ENCODE assay signal across 8 cellular contexts in genomic region chr9:67720491-67720890, GRCh38.
DNase-seq lines count a peak whose midpoint lies in the region; ATAC-seq and TF ChIP-seq lines count a peak whose summit lies in the region.
"Not testable (repeated sequence)": the region's sequence is repeated elsewhere in the genome, so short reads cannot be mapped to it uniquely, and the experiment has no call there.

No MANE protein-coding gene starts in this region.

- H3K27me3 Mint-ChIP-seq in activated CD8-positive, alpha-beta T cell treated with anti-CD3 and anti-CD28 coated beads, Interleukin-2, amount 10 ng/mL, durations not matched to agents 7 days and 5 days (ENCODE audit: low read depth); activated naive CD8-positive, alpha-beta T cell treated with anti-CD3 and anti-CD28 coated beads, Interleukin-2, amount 10 ng/mL, durations not matched to agents 7 days and 5 days; type B pancreatic cell: not testable (repeated sequence)

- not testable (repeated sequence) for H3K9me3 Mint-ChIP-seq in activated CD8-positive, alpha-beta T cell treated with anti-CD3 and anti-CD28 coated beads, Interleukin-2, amount 10 ng/mL, durations not matched to agents 7 days and 5 days (ENCODE audit: insufficient read depth); activated naive CD8-positive, alpha-beta T cell treated with anti-CD3 and anti-CD28 coated beads, Interleukin-2, amount 10 ng/mL, durations not matched to agents 7 days and 5 days; type B pancreatic cell

- H3K4me1 Mint-ChIP-seq in activated CD8-positive, alpha-beta T cell treated with anti-CD3 and anti-CD28 coated beads, Interleukin-2, amount 10 ng/mL, durations not matched to agents 7 days and 5 days (ENCODE audit: low read depth); activated naive CD8-positive, alpha-beta T cell treated with anti-CD3 and anti-CD28 coated beads, Interleukin-2, amount 10 ng/mL, durations not matched to agents 7 days and 5 days; type B pancreatic cell (ENCODE audit: unreplicated experiment): not testable (repeated sequence)

- intact Hi-C loops in Right ventricle myocardium inferior (cut with DNase I); left colon (cut with DNase I, micrococcal nuclease); sciatic nerve (cut with DNase I): not testable (repeated sequence)

- CTCF ChIA-PET in activated CD8-positive, alpha-beta T cell treated with anti-CD3 and anti-CD28 coated beads, Interleukin-2, amount 10 ng/mL, durations not matched to agents 7 days and 5 days (lab: Charles Lee) = not testable (repeated sequence)

- ATAC-seq in activated CD8-positive, alpha-beta T cell treated with anti-CD3 and anti-CD28 coated beads, Interleukin-2, amount 10 ng/mL, durations not matched to agents 7 days and 5 days; activated naive CD8-positive, alpha-beta T cell treated with anti-CD3 and anti-CD28 coated beads, Interleukin-2, amount 10 ng/mL, durations not matched to agents 7 days and 5 days (ENCODE audit: low read depth); Right ventricle myocardium inferior; left colon; sciatic nerve: not testable (repeated sequence)

- DNase-seq in H4 (ENCODE audit: low spot score) (peak; percentile 0), Right ventricle myocardium inferior (ENCODE audit: missing footprints) (peak; percentile 58), left colon (peak; percentile 3 to 19), mucosa of gallbladder (ENCODE audit: low spot score) (peak; percentile 9), sciatic nerve (ENCODE audit: low spot score) (peak; percentile 33), type B pancreatic cell (ENCODE audit: extremely low spot score, unreplicated experiment) (peak; percentile 49)
- peak; percentile 15 for DNase-seq in activated CD8-positive, alpha-beta T cell treated with anti-CD3 and anti-CD28 coated beads, Interleukin-2, amount 10 ng/mL, durations not matched to agents 7 days and 5 days
- DNase-seq in activated naive CD8-positive, alpha-beta T cell treated with anti-CD3 and anti-CD28 coated beads, Interleukin-2, amount 10 ng/mL, durations not matched to agents 7 days and 5 days = peak; percentile 27

- H3K36me3 Mint-ChIP-seq in activated CD8-positive, alpha-beta T cell treated with anti-CD3 and anti-CD28 coated beads, Interleukin-2, amount 10 ng/mL, durations not matched to agents 7 days and 5 days (ENCODE audit: low read depth); activated naive CD8-positive, alpha-beta T cell treated with anti-CD3 and anti-CD28 coated beads, Interleukin-2, amount 10 ng/mL, durations not matched to agents 7 days and 5 days; type B pancreatic cell: not testable (repeated sequence)

- POLR2A ChIA-PET in activated CD8-positive, alpha-beta T cell treated with anti-CD3 and anti-CD28 coated beads, Interleukin-2, amount 10 ng/mL, durations not matched to agents 7 days and 5 days (lab: Charles Lee); activated naive CD8-positive, alpha-beta T cell treated with anti-CD3 and anti-CD28 coated beads, Interleukin-2, amount 10 ng/mL, durations not matched to agents 7 days and 5 days (lab: Charles Lee): not testable (repeated sequence)

- not testable (repeated sequence) for H3K4me3 Mint-ChIP-seq in activated CD8-positive, alpha-beta T cell treated with anti-CD3 and anti-CD28 coated beads, Interleukin-2, amount 10 ng/mL, durations not matched to agents 7 days and 5 days; activated naive CD8-positive, alpha-beta T cell treated with anti-CD3 and anti-CD28 coated beads, Interleukin-2, amount 10 ng/mL, durations not matched to agents 7 days and 5 days; type B pancreatic cell

- not testable (repeated sequence) for TF ChIP-seq CTCF in type B pancreatic cell (conservative IDR thresholded peaks at IDR 0.05)

- H3K27ac Mint-ChIP-seq in activated CD8-positive, alpha-beta T cell treated with anti-CD3 and anti-CD28 coated beads, Interleukin-2, amount 10 ng/mL, durations not matched to agents 7 days and 5 days; activated naive CD8-positive, alpha-beta T cell treated with anti-CD3 and anti-CD28 coated beads, Interleukin-2, amount 10 ng/mL, durations not matched to agents 7 days and 5 days; type B pancreatic cell: not testable (repeated sequence)

Comparison
In these comparisons a context has a peak if more than half of its experiments do, and no peak if none do; other contexts are left out.
1. DNase-seq: peak in every context shown above with its lines; median percentile 58 in Right ventricle myocardium inferior; 49 in type B pancreatic cell; 33 in sciatic nerve; 27 in activated naive CD8-positive, alpha-beta T cell treated with anti-CD3 and anti-CD28 coated beads, Interleukin-2, amount 10 ng/mL, durations not matched to agents 7 days and 5 days; 15 in activated CD8-positive, alpha-beta T cell treated with anti-CD3 and anti-CD28 coated beads, Interleukin-2, amount 10 ng/mL, durations not matched to agents 7 days and 5 days; 11 in left colon; 9 in mucosa of gallbladder; 0 in H4.